In the genomic region with DNA sequence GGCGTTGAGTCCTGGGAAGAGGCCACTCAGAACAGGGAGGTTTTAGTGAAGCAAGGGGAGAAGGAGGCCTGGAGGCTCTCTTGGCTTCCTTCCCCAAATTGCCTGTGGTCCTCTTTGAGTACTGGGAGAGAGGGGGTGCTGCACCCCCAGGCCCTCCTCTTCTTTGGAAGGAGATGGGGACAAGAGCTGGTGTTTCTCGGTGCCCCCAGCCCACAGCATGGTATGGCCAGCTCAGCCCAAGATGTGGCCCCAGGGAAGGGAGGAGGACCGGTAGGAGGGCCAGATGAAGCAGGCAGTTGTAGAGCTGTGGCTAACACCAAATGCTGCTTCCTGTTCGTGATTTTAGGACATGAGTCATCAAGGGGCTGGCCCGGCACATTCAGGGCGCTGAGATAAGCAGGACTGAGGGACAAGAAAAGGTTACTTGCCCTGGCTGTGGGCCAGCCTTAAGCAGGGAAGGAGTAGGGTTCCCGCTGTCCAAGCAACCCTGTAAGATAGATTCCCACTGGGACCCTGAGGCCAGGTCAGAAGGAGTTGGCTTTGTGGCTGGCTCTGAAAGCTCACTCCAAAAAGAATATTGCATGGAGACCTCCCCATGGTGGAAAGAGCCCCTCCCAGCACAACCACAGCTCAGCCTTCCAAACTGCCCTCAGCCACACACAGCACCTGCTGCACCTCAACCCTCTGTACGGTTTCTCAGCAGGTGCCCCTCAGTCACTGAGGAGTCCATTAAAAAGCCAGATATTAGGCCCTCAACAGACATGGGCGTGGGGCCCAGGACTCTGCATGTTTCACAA, we compare ENCODE assay signal across 8 cellular contexts. TPM values are rescaled to one million over a fixed set of nuclear protein-coding genes. Genes with fewer than 3 reads are reported as not detected.
A peak's percentile ranks its signal among the peaks of the same experiment; 100 is the strongest.
DNase-seq lines count a peak whose midpoint lies in the region; ATAC-seq and TF ChIP-seq lines count a peak whose summit lies in the region.

No MANE protein-coding gene starts in this region.

- H4K20me1 ChIP-seq in DOHH2 (ENCODE audit: control insufficient read depth, insufficient read depth, low read depth, low read length): no peaks in the 10 kb centered on the region

- H2BK15ac ChIP-seq in mesenchymal stem cell (ENCODE audit: low read depth, poor library complexity, severe bottlenecking): peak overlapping the region; percentile 70

- no peak for TF ChIP-seq EP300 in Ishikawa (IDR thresholded peaks at IDR 0.05; ENCODE audit: borderline replicate concordance)

- TF ChIP-seq RAD21 in Ishikawa (IDR thresholded peaks at IDR 0.05; ENCODE audit: low read depth): no peak

- H2BK12ac ChIP-seq in mesenchymal stem cell (ENCODE audit: low read length in 2 of 2): peak overlapping the region; percentile 99

- DNase-seq in activated CD4-positive, CD25-positive, alpha-beta regulatory T cell treated with anti-CD3 and anti-CD28 coated beads, Interleukin-2, amount 50 U/mL, for 16 hours (ENCODE audit: low read depth, low spot score): peak; percentile 65
- DNase-seq in mesenchymal stem cell (peak; percentile 88), HuH-7.5 (ENCODE audit: low spot score) (no peak)
- DNase-seq in stimulated activated CD8-positive, alpha-beta memory T cell treated with anti-CD3 and anti-CD28 coated beads, Interleukin-7, amount 100 ng/mL, for 1 hour (ENCODE audit: low read depth in 2 of 2): peak; percentile 56 to 59

- H4K8ac ChIP-seq in mesenchymal stem cell (ENCODE audit: low read length): peak overlapping the region; percentile 86

- H3K9me2 ChIP-seq in DOHH2 (replicated peaks; ENCODE audit: control insufficient read depth, low read length): no peaks in the 10 kb centered on the region

- no peak overlapping the region for H2BK5ac ChIP-seq in mesenchymal stem cell (ENCODE audit: low read depth, low read length, poor library complexity, severe bottlenecking)

- peak overlapping the region; percentile 52 for H3K9ac ChIP-seq in mesenchymal stem cell (ENCODE audit: low read length)

- H3K36me3 ChIP-seq in DOHH2 (ENCODE audit: control insufficient read depth, low read length) (no peaks in the 10 kb centered on the region), mesenchymal stem cell (ENCODE audit: control insufficient read depth in 1 of 2, insufficient read depth in 2 of 2, low read depth in 1 of 2, low read length in 2 of 2) (no peaks in the 10 kb centered on the region)

- H3K14ac ChIP-seq in mesenchymal stem cell (ENCODE audit: low read length in 2 of 2): no peak overlapping the region

- H3K9me3 ChIP-seq in DOHH2 (ENCODE audit: control insufficient read depth, insufficient read depth, low read length) (no peaks in the 10 kb centered on the region), mesenchymal stem cell (ENCODE audit: control insufficient read depth, low read length) (no peaks in the 10 kb centered on the region)

- H3K4ac ChIP-seq in mesenchymal stem cell (ENCODE audit: low read depth in 1 of 2, low read length in 2 of 2): peak overlapping the region; percentile 58 to 89

- H3F3A ChIP-seq in DOHH2 (ENCODE audit: control insufficient read depth, insufficient read depth): 0 out of 2 replicates have a peak, but pooled peaks cover 2% of the 10 kb centered on the region

- TF ChIP-seq CTCF in DOHH2 (IDR thresholded peaks at IDR 0.05; ENCODE audit: low read depth, low read length, poor library complexity, severe bottlenecking): no peak

- H3K4me3 ChIP-seq in DOHH2 (ENCODE audit: low read length) (no peak overlapping the region), mesenchymal stem cell (ENCODE audit: insufficient read depth in 1 of 2, low read depth in 1 of 2, low read length in 2 of 2) (peak overlapping the region in 1 of 2 experiments; percentile 19)

- H3K18ac ChIP-seq in mesenchymal stem cell (ENCODE audit: low read depth in 1 of 2, low read length in 2 of 2): peak overlapping the region; percentile 80 to 95

- no peaks in the 10 kb centered on the region for H3K79me1 ChIP-seq in mesenchymal stem cell (replicated peaks; ENCODE audit: low read length, poor library complexity, severe bottlenecking)

- H4K91ac ChIP-seq in mesenchymal stem cell (ENCODE audit: low read length): peak overlapping the region; percentile 53

- H3K27me3 ChIP-seq in DOHH2 (ENCODE audit: control insufficient read depth, low read length) (peaks cover 41% of the 10 kb centered on the region), mesenchymal stem cell (ENCODE audit: control insufficient read depth in 1 of 2, insufficient read depth in 1 of 2, low read length in 2 of 2) (no peaks in the 10 kb centered on the region)

- H2AFZ ChIP-seq in mesenchymal stem cell (ENCODE audit: low read depth, low read length): no peak overlapping the region

- peak; percentile 76 for ATAC-seq in GM21528 (IDR thresholded peaks at IDR 0.05; ENCODE audit: low FRiP score, unreplicated experiment)

- H3K4me1 ChIP-seq in DOHH2 (ENCODE audit: control insufficient read depth, low read length): peaks cover 34% of the 10 kb centered on the region
- H3K4me1 ChIP-seq in mesenchymal stem cell (ENCODE audit: control insufficient read depth, insufficient read depth, low read depth, low read length): peaks cover 27% of the 10 kb centered on the region

- no peaks in the 10 kb centered on the region for H3K79me2 ChIP-seq in DOHH2 (ENCODE audit: control insufficient read depth, low read length)

- H3K4me2 ChIP-seq in DOHH2 (ENCODE audit: low read length): peak overlapping the region; percentile 36
- no peak overlapping the region for H3K4me2 ChIP-seq in mesenchymal stem cell (ENCODE audit: low read length, poor library complexity, severe bottlenecking)

- H3K23ac ChIP-seq in mesenchymal stem cell (ENCODE audit: low read length in 2 of 2): no peak overlapping the region

- H2BK120ac ChIP-seq in mesenchymal stem cell (ENCODE audit: low read depth, low read length): peak overlapping the region; percentile 83

- 19% methylated on average over 9 of the region's 9 CpGs for whole genome bisulfite sequencing in mesenchymal stem cell

- no peak overlapping the region for H2AK5ac ChIP-seq in mesenchymal stem cell (ENCODE audit: low read length, severe bottlenecking)

- H3K27ac ChIP-seq in DOHH2 (ENCODE audit: low read depth, low read length) (no peak overlapping the region), cingulate gyrus (ENCODE audit: low read depth, low read length) (peak overlapping the region; percentile 72), mesenchymal stem cell (ENCODE audit: low read length, poor library complexity, severe bottlenecking) (no peak overlapping the region)

TF ChIP-seq in Ishikawa, 13 proteins besides CTCF, POLR2A, EP300 and RAD21:
- TF ChIP-seq TCF12 (IDR thresholded peaks at IDR 0.05; ENCODE audit: low read depth): 0 out of 2 replicates have a peak, but pooled peaks have one; percentile 23
- no peak for TF ChIP-seq TEAD4 (IDR thresholded peaks at IDR 0.05)
- 0 out of 2 replicates have a peak, but pooled peaks have one; percentile 1 for TF ChIP-seq ZBTB7A (IDR thresholded peaks at IDR 0.05; ENCODE audit: low read depth)
- TF ChIP-seq USF1 (IDR thresholded peaks at IDR 0.05): no peak
- TF ChIP-seq NFIC (IDR thresholded peaks at IDR 0.05): peak; percentile 74
- no peak for TF ChIP-seq MAX (IDR thresholded peaks at IDR 0.05)
- no peak for TF ChIP-seq CREB1 (IDR thresholded peaks at IDR 0.05; ENCODE audit: low read depth)
- TF ChIP-seq, protein P1, sequence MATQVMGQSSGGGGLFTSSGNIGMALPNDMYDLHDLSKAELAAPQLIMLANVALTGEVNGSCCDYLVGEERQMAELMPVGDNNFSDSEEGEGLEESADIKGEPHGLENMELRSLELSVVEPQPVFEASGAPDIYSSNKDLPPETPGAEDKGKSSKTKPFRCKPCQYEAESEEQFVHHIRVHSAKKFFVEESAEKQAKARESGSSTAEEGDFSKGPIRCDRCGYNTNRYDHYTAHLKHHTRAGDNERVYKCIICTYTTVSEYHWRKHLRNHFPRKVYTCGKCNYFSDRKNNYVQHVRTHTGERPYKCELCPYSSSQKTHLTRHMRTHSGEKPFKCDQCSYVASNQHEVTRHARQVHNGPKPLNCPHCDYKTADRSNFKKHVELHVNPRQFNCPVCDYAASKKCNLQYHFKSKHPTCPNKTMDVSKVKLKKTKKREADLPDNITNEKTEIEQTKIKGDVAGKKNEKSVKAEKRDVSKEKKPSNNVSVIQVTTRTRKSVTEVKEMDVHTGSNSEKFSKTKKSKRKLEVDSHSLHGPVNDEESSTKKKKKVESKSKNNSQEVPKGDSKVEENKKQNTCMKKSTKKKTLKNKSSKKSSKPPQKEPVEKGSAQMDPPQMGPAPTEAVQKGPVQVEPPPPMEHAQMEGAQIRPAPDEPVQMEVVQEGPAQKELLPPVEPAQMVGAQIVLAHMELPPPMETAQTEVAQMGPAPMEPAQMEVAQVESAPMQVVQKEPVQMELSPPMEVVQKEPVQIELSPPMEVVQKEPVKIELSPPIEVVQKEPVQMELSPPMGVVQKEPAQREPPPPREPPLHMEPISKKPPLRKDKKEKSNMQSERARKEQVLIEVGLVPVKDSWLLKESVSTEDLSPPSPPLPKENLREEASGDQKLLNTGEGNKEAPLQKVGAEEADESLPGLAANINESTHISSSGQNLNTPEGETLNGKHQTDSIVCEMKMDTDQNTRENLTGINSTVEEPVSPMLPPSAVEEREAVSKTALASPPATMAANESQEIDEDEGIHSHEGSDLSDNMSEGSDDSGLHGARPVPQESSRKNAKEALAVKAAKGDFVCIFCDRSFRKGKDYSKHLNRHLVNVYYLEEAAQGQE (IDR thresholded peaks at IDR 0.05; ENCODE audit: low read depth): no peak
- no peak for TF ChIP-seq YY1 (IDR thresholded peaks at IDR 0.05; ENCODE audit: low read depth)
- no peak for TF ChIP-seq TAF1 (IDR thresholded peaks at IDR 0.05; ENCODE audit: low read depth)
- TF ChIP-seq EGR1 (IDR thresholded peaks at IDR 0.05): no peak
- TF ChIP-seq CEBPB (IDR thresholded peaks at IDR 0.05): no peak
- TF ChIP-seq FOXM1 (IDR thresholded peaks at IDR 0.05; ENCODE audit: borderline replicate concordance, low read depth): no peak
TF ChIP-seq in Ishikawa: peak in this region for 3.

RNA-seq across cellular contexts. Expression of gene TNFRSF1B, which starts 4.9 kb away (rescaled TPM):
- 35.0 TPM for polyA plus RNA-seq in mesenchymal stem cell (2013, experiment 1 of 2)
- 35.2 TPM for polyA plus RNA-seq in mesenchymal stem cell (2013, experiment 2 of 2)
